ENCODE assay signal across 1 cellular context in the genomic region with DNA sequence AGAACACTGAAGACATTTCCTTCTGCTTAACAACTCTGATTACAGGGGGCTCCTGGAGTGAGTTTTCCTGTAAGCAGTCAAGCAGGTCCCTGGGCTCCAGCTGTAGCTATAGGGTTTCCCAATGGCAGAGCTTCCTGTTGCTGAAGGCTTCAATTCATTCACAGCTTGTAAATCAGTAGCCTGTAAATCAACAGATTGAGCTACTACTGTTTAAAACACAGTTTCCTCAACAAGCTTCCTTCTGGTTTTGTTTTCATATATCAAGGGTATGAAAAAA.
TF ChIP-seq lines count a peak whose summit lies in the region.

No MANE protein-coding gene starts in this region.

TF ChIP-seq in HepG2, 621 proteins besides CTCF, POLR2A, EP300 and RAD21 (continued from another document):
- no peak for TF ChIP-seq ZNF407 (CRISPR knock-in tag; IDR thresholded peaks at IDR 0.05; ENCODE audit: not compliant biosample characterization)
- TF ChIP-seq DZIP1 (CRISPR knock-in tag; IDR thresholded peaks at IDR 0.05), result no peak
- TF ChIP-seq ZHX1 (CRISPR knock-in tag; IDR thresholded peaks at IDR 0.05; ENCODE audit: low read depth), result no peak
- no peak for TF ChIP-seq NFYB (CRISPR knock-in tag; IDR thresholded peaks at IDR 0.05)
